ENCODE assay signal across 14 cellular contexts in the genomic region with DNA sequence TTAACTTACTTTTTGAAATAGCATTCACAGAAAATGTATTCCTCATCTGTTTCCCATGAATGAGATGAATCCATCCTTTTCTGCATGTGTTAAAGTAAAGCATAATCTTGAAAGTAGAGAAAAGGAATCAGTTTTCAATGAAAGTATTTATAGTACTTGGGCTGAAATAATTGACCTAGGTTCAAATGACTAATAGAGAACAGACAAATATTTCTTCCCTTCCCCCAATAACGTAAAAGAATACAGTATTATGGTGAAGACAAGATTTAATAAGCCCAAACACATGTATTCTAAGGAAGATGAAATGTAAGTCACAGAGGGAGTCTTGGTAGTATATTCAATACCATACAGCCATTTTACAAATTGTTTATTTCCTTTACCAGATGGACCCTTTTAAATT.
DNase-seq lines count a peak whose midpoint lies in the region; ATAC-seq and TF ChIP-seq lines count a peak whose summit lies in the region.
"Had no signal": no experiment of that assay in that cellular context is flagged by ENCODE, and none has a peak within 500 bp of the region (broad histone marks: within the 10 kb centered on the region; RNA-seq: fewer than 3 reads in every experiment).

No MANE protein-coding gene starts in this region.

- no peak overlapping the region for H3K18ac ChIP-seq in IMR-90 (ENCODE audit: low read depth, low read length)

- H3K27me3 Mint-ChIP-seq in chondrocyte (ENCODE audit: low read depth), result no peaks in the 10 kb centered on the region
- H3K27me3 Mint-ChIP-seq: CD4-positive, alpha-beta memory T cell had no signal

- CTCF ChIA-PET in IMR-90 (lab: Yijun Ruan, JAX), result interaction anchor here (0.6 kb wide), 1 partner anchor 55 kb away, joined by 4 read pairs; no protein-coding TSS in a partner anchor

- TF ChIP-seq RAD21 in IMR-90 (IDR thresholded peaks at IDR 0.05; ENCODE audit: low read length), result no peak

- no peaks in the 10 kb centered on the region; the same call in 1 of the 2 replicates for H3K9me3 ChIP-seq in IMR-90 (ENCODE audit: control insufficient read depth, insufficient read depth, low read length)
- no peaks in the 10 kb centered on the region for H3K9me3 ChIP-seq in gastroesophageal sphincter
- no peaks in the 10 kb centered on the region for H3K9me3 ChIP-seq in Karpas-422 (ENCODE audit: low read length)
- H3K9me3 ChIP-seq: SJCRH30 had no signal

- H3K56ac ChIP-seq in IMR-90 (ENCODE audit: extremely low read depth, insufficient read depth, low read length), result no peak overlapping the region

- H4K8ac ChIP-seq in IMR-90 (ENCODE audit: low read depth in 2 of 2, low read length in 2 of 2), result no peak overlapping the region

- no peak overlapping the region for H2BK120ac ChIP-seq in IMR-90 (ENCODE audit: low read depth, low read length)

- H3K9ac ChIP-seq in IMR-90 (ENCODE audit: low read depth, low read length) (no peak overlapping the region), Karpas-422 (ENCODE audit: low read length) (no peak overlapping the region)

- POLR2A ChIA-PET in IMR-90 (lab: Charles Lee; ENCODE audit: unreplicated experiment), result no interaction called here

- no TSS peak for BruUV-seq in IMR-90 (replicated peaks; lab: Mats Ljungman, UMichigan)

- peak overlapping the region; percentile 79 for H3K27ac Mint-ChIP-seq in chondrocyte (ENCODE audit: unreplicated experiment)
- H3K27ac Mint-ChIP-seq: CD4-positive, alpha-beta memory T cell; H9 had no signal

- no peaks in the 10 kb centered on the region for H3K36me3 ChIP-seq in IMR-90 (ENCODE audit: control insufficient read depth, insufficient read depth, low read length)
- no peaks in the 10 kb centered on the region for H3K36me3 ChIP-seq in gastroesophageal sphincter
- no peaks in the 10 kb centered on the region for H3K36me3 ChIP-seq in urinary bladder (ENCODE audit: insufficient read depth)
- H3K36me3 ChIP-seq in Karpas-422 (ENCODE audit: insufficient read depth, low read length), result no peaks in the 10 kb centered on the region
- H3K36me3 ChIP-seq: SJCRH30 had no signal

- H3K36me3 Mint-ChIP-seq in chondrocyte (ENCODE audit: low read depth), result no peaks in the 10 kb centered on the region
- H3K36me3 Mint-ChIP-seq: CD4-positive, alpha-beta memory T cell had no signal

- no peak overlapping the region for H3K4me3 Mint-ChIP-seq in chondrocyte (ENCODE audit: unreplicated experiment)
- H3K4me3 Mint-ChIP-seq: CD4-positive, alpha-beta memory T cell; H9 had no signal

- intact Hi-C loops in IMR-90 (cut with micrococcal nuclease), result loop anchor here (5.0 kb wide), 2 partner anchors 404 to 671 kb away; a partner anchor contains a TSS

- H3K14ac ChIP-seq in IMR-90 (replicated peaks; ENCODE audit: low read depth, low read length), result no peak overlapping the region

- H3K4ac ChIP-seq in IMR-90 (ENCODE audit: low read depth, low read length), result no peak overlapping the region

- H3K79me2 ChIP-seq in Karpas-422 (ENCODE audit: low read length), result no peaks in the 10 kb centered on the region

- H3K27ac ChIP-seq in IMR-90 (ENCODE audit: insufficient read depth, low read length), result no peak overlapping the region
- H3K27ac ChIP-seq in gastroesophageal sphincter, result peak overlapping the region in 3 of 4 donors; percentile 11 to 22 (median 20)
- peak overlapping the region; percentile 10 for H3K27ac ChIP-seq in urinary bladder (ENCODE audit: low read depth)
- H3K27ac ChIP-seq in Karpas-422 (ENCODE audit: low read length), result no peak overlapping the region
- H3K27ac ChIP-seq: SJCRH30 had no signal

- no peak overlapping the region for H2AK5ac ChIP-seq in IMR-90 (ENCODE audit: low read depth, low read length)

- H4K20me1 ChIP-seq in IMR-90 (ENCODE audit: insufficient read depth, low read length) (no peaks in the 10 kb centered on the region), Karpas-422 (ENCODE audit: insufficient read depth, low read depth, low read length) (no peaks in the 10 kb centered on the region)

- H3K4me1 ChIP-seq in IMR-90 (ENCODE audit: control insufficient read depth, insufficient read depth, low read length), result 0 out of 2 replicates have a peak, but pooled peaks cover 2% of the 10 kb centered on the region
- peaks cover 8 to 35% (median 22%) of the 10 kb centered on the region in 3 donors for H3K4me1 ChIP-seq in gastroesophageal sphincter
- no peaks in the 10 kb centered on the region for H3K4me1 ChIP-seq in urinary bladder (ENCODE audit: insufficient read depth)
- no peaks in the 10 kb centered on the region for H3K4me1 ChIP-seq in Karpas-422 (ENCODE audit: low read length)
- H3K4me1 ChIP-seq: SJCRH30 had no signal

- no peak overlapping the region for H3K23ac ChIP-seq in IMR-90 (ENCODE audit: low read depth, low read length)

- no CpG with 5 or more reads among the region's 1 CpG for WGBS in IMR-90 (ENCODE audit: extremely low coverage in 2 of 2, insufficient read length in 1 of 2), 2 experiments
- 13 to 56% methylated on average over 1 of the region's 1 CpG for WGBS in gastroesophageal sphincter (ENCODE audit: low coverage in 1 of 2), 2 donors
- whole genome bisulfite sequencing in urinary bladder, result 52% methylated on average over 1 of the region's 1 CpG

- H3K4me3 ChIP-seq in IMR-90 (ENCODE audit: insufficient read depth, low read depth, low read length) (no peak overlapping the region), gastroesophageal sphincter (no peak overlapping the region), urinary bladder (ENCODE audit: low read depth, low read length) (no peak overlapping the region), Karpas-422 (ENCODE audit: low read length) (no peak overlapping the region)
- H3K4me3 ChIP-seq: SJCRH30 had no signal

- DNase-seq in IMR-90 (peak; percentile 34), chondrocyte (ENCODE audit: low spot score) (no peak), NCI-H1930 (lab: John Stamatoyannopoulos, UW) (no peak), Karpas-422 (no peak)
- no peak for DNase-seq in stimulated activated naive CD8-positive, alpha-beta T cell treated with anti-CD3 and anti-CD28 coated beads, Interleukin-15, Interleukin-2, amounts not matched to agents 100 U/mL and 50 U/mL, for 24 hours
- DNase-seq: CD4-positive, alpha-beta memory T cell; H9; NCI-H1417 treated with DMSO at 0.1 percent for 48 hours; NCI-H2171 treated with DMSO at 0.1 percent for 48 hours; NCI-H446 treated with DMSO at 0.1 percent for 48 hours; NK-92 treated with Interleukin-12 subunit alpha and Interleukin-12 subunit beta, amount 100 ng/mL, for 24 hours had no signal

- no peak for TF ChIP-seq CTCF in IMR-90 (conservative IDR thresholded peaks at IDR 0.05; ENCODE audit: low read depth, low read length)
- TF ChIP-seq CTCF in chondrocyte (IDR thresholded peaks at IDR 0.05), result no peak
- TF ChIP-seq CTCF in gastroesophageal sphincter (IDR thresholded peaks at IDR 0.05), result no peak

- H4K5ac ChIP-seq in IMR-90 (ENCODE audit: low read depth, low read length), result no peak overlapping the region

- no peak overlapping the region for H2BK15ac ChIP-seq in IMR-90 (ENCODE audit: low read depth, low read length)

- H3K9me2 ChIP-seq in Karpas-422 (replicated peaks; ENCODE audit: insufficient read depth, low read length), result no peaks in the 10 kb centered on the region

- no peaks in the 10 kb centered on the region for H3K9me3 Mint-ChIP-seq in chondrocyte (ENCODE audit: low read depth)

- TF ChIP-seq POLR2A in IMR-90 (IDR thresholded peaks at IDR 0.05; ENCODE audit: low read depth, low read length) (no peak), gastroesophageal sphincter (IDR thresholded peaks at IDR 0.05) (no peak)

- 0 out of 2 replicates have a peak, but pooled peaks cover 3% of the 10 kb centered on the region for H3K9me1 ChIP-seq in IMR-90 (ENCODE audit: insufficient read depth, low read length)

- no peak overlapping the region for H4K91ac ChIP-seq in IMR-90 (ENCODE audit: insufficient read depth, low read depth, low read length)

- peak overlapping the region; percentile 79 for H3K4me2 ChIP-seq in IMR-90 (ENCODE audit: low read depth, low read length)
- no peak overlapping the region for H3K4me2 ChIP-seq in Karpas-422 (ENCODE audit: low read depth, low read length, poor library complexity, severe bottlenecking)

- ATAC-seq in IMR-90 (ENCODE audit: low read depth) (peak; percentile 12; the same call in 1 of the 2 replicates), gastroesophageal sphincter (no peak)
- no peak for ATAC-seq in stimulated activated naive CD8-positive, alpha-beta T cell treated with anti-CD3 and anti-CD28 coated beads, Interleukin-15, Interleukin-2, amounts not matched to agents 100 U/mL and 50 U/mL, for 24 hours

- dilution Hi-C loops in IMR-90 (cut with HindIII; ENCODE audit: low sequenced_read_pairs, unreplicated experiment), result no loop called here

- no peak overlapping the region for H2BK5ac ChIP-seq in IMR-90 (ENCODE audit: low read depth, low read length, poor library complexity, severe bottlenecking)

- peaks cover 3% of the 10 kb centered on the region; the same call in 1 of the 2 replicates for H3K27me3 ChIP-seq in IMR-90 (ENCODE audit: control insufficient read depth, insufficient read depth, low read length)
- H3K27me3 ChIP-seq in gastroesophageal sphincter, result no peaks in the 10 kb centered on the region
- H3K27me3 ChIP-seq in Karpas-422 (ENCODE audit: low read length), result no peaks in the 10 kb centered on the region
- H3K27me3 ChIP-seq: SJCRH30 had no signal

- H2BK20ac ChIP-seq in IMR-90 (ENCODE audit: low read depth, low read length), result no peak overlapping the region

- peaks cover 27% of the 10 kb centered on the region for H3K4me1 Mint-ChIP-seq in chondrocyte (ENCODE audit: low read depth)
- H3K4me1 Mint-ChIP-seq: CD4-positive, alpha-beta memory T cell had no signal

- in situ Hi-C loops in IMR-90 (cut with MboI; ENCODE audit: low sequenced_read_pairs), result no loop called here

- no peaks in the 10 kb centered on the region for H3K79me1 ChIP-seq in IMR-90 (ENCODE audit: low read depth in 1 of 2, low read length in 2 of 2)

- H2AFZ ChIP-seq in IMR-90 (replicated peaks; ENCODE audit: low read length, poor library complexity), result no peak overlapping the region
- H2AFZ ChIP-seq in Karpas-422 (ENCODE audit: low read length), result no peak overlapping the region

- no peak for TF ChIP-seq EP300 in gastroesophageal sphincter (IDR thresholded peaks at IDR 0.05)

- no peak overlapping the region for H2AK9ac ChIP-seq in IMR-90 (replicated peaks; ENCODE audit: low read depth, low read length, poor library complexity)

TF ChIP-seq in IMR-90, 13 proteins besides CTCF, POLR2A, EP300 and RAD21 (continues in another document):
- TF ChIP-seq MXI1 (IDR thresholded peaks at IDR 0.05; ENCODE audit: borderline replicate concordance, low read depth, low read length) (no peak), FOS (IDR thresholded peaks at IDR 0.05; ENCODE audit: low read depth, low read length) (no peak), NFE2L2 (IDR thresholded peaks at IDR 0.05; ENCODE audit: low read depth, low read length) (no peak), SMC3 (IDR thresholded peaks at IDR 0.05; ENCODE audit: low read depth, low read length) (no peak)
- TF ChIP-seq, protein P1, sequence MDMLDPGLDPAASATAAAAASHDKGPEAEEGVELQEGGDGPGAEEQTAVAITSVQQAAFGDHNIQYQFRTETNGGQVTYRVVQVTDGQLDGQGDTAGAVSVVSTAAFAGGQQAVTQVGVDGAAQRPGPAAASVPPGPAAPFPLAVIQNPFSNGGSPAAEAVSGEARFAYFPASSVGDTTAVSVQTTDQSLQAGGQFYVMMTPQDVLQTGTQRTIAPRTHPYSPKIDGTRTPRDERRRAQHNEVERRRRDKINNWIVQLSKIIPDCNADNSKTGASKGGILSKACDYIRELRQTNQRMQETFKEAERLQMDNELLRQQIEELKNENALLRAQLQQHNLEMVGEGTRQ (IDR thresholded peaks at IDR 0.05; ENCODE audit: low read depth, low read length), result no peak

Comparison
In these comparisons a context has a peak if more than half of its experiments do, and no peak if none do; other contexts are left out.
1. H3K27ac ChIP-seq: peak in gastroesophageal sphincter (3 of 4) and urinary bladder (single experiment); none in IMR-90 (single experiment) and Karpas-422 (single experiment).